Comparison of ENCODE assay signal across 11 cellular contexts in the genomic region with DNA sequence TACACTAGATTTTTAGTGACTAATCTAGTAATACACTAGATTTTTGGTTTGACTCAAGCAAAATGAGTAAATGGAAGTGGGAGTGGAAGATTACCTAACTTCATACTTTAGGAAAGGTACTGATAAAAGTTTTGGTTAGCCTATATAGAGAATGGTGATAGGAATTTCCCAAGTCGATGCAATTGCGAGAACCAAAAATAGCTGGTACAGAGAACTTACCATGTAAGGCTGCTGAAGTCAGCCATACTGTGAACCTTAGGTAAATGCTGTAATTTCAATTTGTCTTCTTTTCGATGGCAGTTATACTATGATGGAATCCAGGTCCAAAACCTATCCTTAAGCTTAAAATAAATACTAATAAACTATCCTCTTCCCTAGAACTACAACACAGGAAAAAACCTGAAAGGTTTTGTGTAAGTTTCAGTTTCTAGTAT. TPM values are rescaled to one million over a fixed set of nuclear protein-coding genes. Genes with fewer than 3 reads are reported as not detected.
A peak's percentile ranks its signal among the peaks of the same experiment; 100 is the strongest.
DNase-seq lines count a peak whose midpoint lies in the region; ATAC-seq and TF ChIP-seq lines count a peak whose summit lies in the region.
"Had no signal": no experiment of that assay in that cellular context is flagged by ENCODE, and none has a peak within 500 bp of the region (broad histone marks: within the 10 kb centered on the region; RNA-seq: fewer than 3 reads in every experiment).

No MANE protein-coding gene starts in this region.

- no peak overlapping the region for H3K23ac ChIP-seq in neuronal stem cell (ENCODE audit: low read depth, low read length, poor library complexity)

- H2BK12ac ChIP-seq in neuronal stem cell (ENCODE audit: low read length): no peak overlapping the region

- ATAC-seq in HG03175 (IDR thresholded peaks at IDR 0.05; ENCODE audit: unreplicated experiment): no peak

- no TSS peak for BruUV-seq in A673 (replicated peaks; lab: Mats Ljungman, UMichigan)

- no peak overlapping the region for H2BK5ac ChIP-seq in neuronal stem cell (ENCODE audit: low read length)

- TF ChIP-seq POLR2A in GM19193 (IDR thresholded peaks at IDR 0.05; ENCODE audit: extremely low read depth, insufficient read depth, insufficient read length): peak; percentile 44

- H2AK5ac ChIP-seq in neuronal stem cell (ENCODE audit: low read depth, low read length): no peak overlapping the region

- H4K91ac ChIP-seq in neuronal stem cell (ENCODE audit: low read depth, low read length, poor library complexity): no peak overlapping the region

- DNase-seq in A673 (ENCODE audit: low spot score) (no peak), 8988T (no peak), neuronal stem cell (ENCODE audit: low spot score) (no peak)
- DNase-seq in activated T-helper 2 cell treated with anti-CD3 and anti-CD28 coated beads, Interferon-gamma antibody, Interleukin-2, Interleukin-4, amounts not matched to agents 10 μg/mL and 5 μg/mL and 100 μg/mL, durations not matched to agents 14 hours and 24 hours and 36 hours (ENCODE audit: low spot score): no peak
- no peak for DNase-seq in stimulated activated naive CD4-positive, alpha-beta T cell treated with Interleukin-2 at 50 U/mL for 16 hours (lab: John Stamatoyannopoulos, UW)
- DNase-seq: NCI-H187 had no signal

- no peak overlapping the region for H2AFZ ChIP-seq in neuronal stem cell (ENCODE audit: low read length)

- TF ChIP-seq CTCF in A673 (conservative IDR thresholded peaks at IDR 0.05; ENCODE audit: low read depth, low read length): no peak

- H3K4me3 ChIP-seq in A673 (ENCODE audit: low read depth, low read length, poor library complexity, severe bottlenecking) (no peak overlapping the region), mucosa of rectum (ENCODE audit: low read length in 2 of 2) (no peak overlapping the region), neuronal stem cell (ENCODE audit: low read length in 2 of 2) (no peak overlapping the region)
- H3K4me3 ChIP-seq: ascending aorta had no signal

- peaks cover 81% of the 10 kb centered on the region for H3K36me3 ChIP-seq in A673 (ENCODE audit: insufficient read depth, low read length, poor library complexity, severe bottlenecking)
- H3K36me3 ChIP-seq in mucosa of rectum (ENCODE audit: control insufficient read depth in 2 of 2, insufficient read depth in 2 of 2, low read length in 2 of 2): peaks cover 21 to 22% of the 10 kb centered on the region in 2 donors
- peaks cover 4 to 88% of the 10 kb centered on the region in 2 donors for H3K36me3 ChIP-seq in neuronal stem cell (replicated peaks in 1 of 2; ENCODE audit: control insufficient read depth in 2 of 2, insufficient read depth in 2 of 2, low read length in 2 of 2)

- H3K4me3 Mint-ChIP-seq in activated T-helper 2 cell treated with anti-CD3 and anti-CD28 coated beads, Interferon-gamma antibody, Interleukin-2, Interleukin-4, amounts not matched to agents 10 μg/mL and 5 μg/mL and 100 μg/mL, durations not matched to agents 14 hours and 24 hours and 36 hours (ENCODE audit: low read depth): no peak overlapping the region

- no peak overlapping the region for H3K14ac ChIP-seq in neuronal stem cell (ENCODE audit: low read length)

- H3K9me3 Mint-ChIP-seq in activated T-helper 2 cell treated with anti-CD3 and anti-CD28 coated beads, Interferon-gamma antibody, Interleukin-2, Interleukin-4, amounts not matched to agents 10 μg/mL and 5 μg/mL and 100 μg/mL, durations not matched to agents 14 hours and 24 hours and 36 hours: no peaks in the 10 kb centered on the region

- intact Hi-C loops in A673 (cut with micrococcal nuclease; ENCODE audit: unreplicated experiment): no loop called here
- intact Hi-C loops in activated T-helper 2 cell treated with anti-CD3 and anti-CD28 coated beads, Interferon-gamma antibody, Interleukin-2, Interleukin-4, amounts not matched to agents 10 μg/mL and 5 μg/mL and 100 μg/mL, durations not matched to agents 14 hours and 24 hours and 36 hours (cut with micrococcal nuclease): no loop called here

- no peak overlapping the region for H3K18ac ChIP-seq in neuronal stem cell (ENCODE audit: low read length)

- WGBS in neuronal stem cell (ENCODE audit: extremely low coverage in 2 of 2, insufficient read length in 2 of 2, insufficient replicate concordance in 1 of 2), 2 donors: no CpG with 5 or more reads among the region's 3 CpGs

- POLR2A ChIA-PET in A673 (lab: Charles Lee; ENCODE audit: low non-redundant PET): no interaction called here

- H3K4me1 Mint-ChIP-seq in activated T-helper 2 cell treated with anti-CD3 and anti-CD28 coated beads, Interferon-gamma antibody, Interleukin-2, Interleukin-4, amounts not matched to agents 10 μg/mL and 5 μg/mL and 100 μg/mL, durations not matched to agents 14 hours and 24 hours and 36 hours (ENCODE audit: low read depth): peaks cover 62% of the 10 kb centered on the region

- H4K8ac ChIP-seq in neuronal stem cell (ENCODE audit: low read depth, low read length): no peak overlapping the region

- CTCF ChIA-PET in A673 (lab: Charles Lee): no interaction called here

- H3K79me1 ChIP-seq in neuronal stem cell (ENCODE audit: low read depth, low read length): peaks cover 3% of the 10 kb centered on the region

- no peaks in the 10 kb centered on the region for H3K27me3 ChIP-seq in A673 (replicated peaks; ENCODE audit: insufficient read depth, low read depth, low read length, poor library complexity)
- H3K27me3 ChIP-seq in mucosa of rectum (ENCODE audit: control insufficient read depth in 2 of 2, insufficient read depth in 2 of 2, low read length in 2 of 2): no peaks in the 10 kb centered on the region
- H3K27me3 ChIP-seq in neuronal stem cell (ENCODE audit: control insufficient read depth in 3 of 3, insufficient read depth in 3 of 3, low read depth in 1 of 3, low read length in 3 of 3): no peaks in the 10 kb centered on the region
- H3K27me3 ChIP-seq: ascending aorta had no signal

- H3K27me3 Mint-ChIP-seq in activated T-helper 2 cell treated with anti-CD3 and anti-CD28 coated beads, Interferon-gamma antibody, Interleukin-2, Interleukin-4, amounts not matched to agents 10 μg/mL and 5 μg/mL and 100 μg/mL, durations not matched to agents 14 hours and 24 hours and 36 hours (ENCODE audit: low read depth): no peaks in the 10 kb centered on the region

- H3K36me3 Mint-ChIP-seq in activated T-helper 2 cell treated with anti-CD3 and anti-CD28 coated beads, Interferon-gamma antibody, Interleukin-2, Interleukin-4, amounts not matched to agents 10 μg/mL and 5 μg/mL and 100 μg/mL, durations not matched to agents 14 hours and 24 hours and 36 hours (ENCODE audit: low read depth): peaks cover 77% of the 10 kb centered on the region

- H2BK15ac ChIP-seq in neuronal stem cell (ENCODE audit: low read length): no peak overlapping the region

- no peak overlapping the region for H2BK120ac ChIP-seq in neuronal stem cell (ENCODE audit: low read depth, low read length)

- no peak overlapping the region for H3K9ac ChIP-seq in mucosa of rectum (ENCODE audit: low read depth in 1 of 2, low read length in 2 of 2)
- H3K9ac ChIP-seq in neuronal stem cell (ENCODE audit: low read depth, low read length, poor library complexity): no peak overlapping the region

- no peak overlapping the region for H3K4me2 ChIP-seq in neuronal stem cell (ENCODE audit: insufficient read depth, low read length, poor library complexity, severe bottlenecking)

- peak overlapping the region; percentile 76 for H3K27ac Mint-ChIP-seq in activated T-helper 2 cell treated with anti-CD3 and anti-CD28 coated beads, Interferon-gamma antibody, Interleukin-2, Interleukin-4, amounts not matched to agents 10 μg/mL and 5 μg/mL and 100 μg/mL, durations not matched to agents 14 hours and 24 hours and 36 hours

- H3K27ac ChIP-seq in A673 (ENCODE audit: low read depth, low read length, poor library complexity, severe bottlenecking) (peak overlapping the region; percentile 33), mucosa of rectum (ENCODE audit: low read depth in 2 of 2, low read length in 2 of 2) (peak overlapping the region; percentile 17 to 52), neuronal stem cell (replicated peaks; ENCODE audit: low read length) (no peak overlapping the region)

- H3K4me1 ChIP-seq in A673 (ENCODE audit: insufficient read depth, low read length, poor library complexity, severe bottlenecking): no peaks in the 10 kb centered on the region
- peaks cover 7 to 11% of the 10 kb centered on the region in 2 donors for H3K4me1 ChIP-seq in mucosa of rectum (ENCODE audit: control insufficient read depth in 2 of 2, insufficient read depth in 2 of 2, low read length in 2 of 2)
- H3K4me1 ChIP-seq in neuronal stem cell (ENCODE audit: control insufficient read depth in 2 of 2, insufficient read depth in 1 of 2, low read depth in 1 of 2, low read length in 2 of 2): peaks cover 0 to 3% of the 10 kb centered on the region in 2 donors

- no peak overlapping the region for H3K4ac ChIP-seq in neuronal stem cell (ENCODE audit: low read length)

- H3K9me3 ChIP-seq in A673 (ENCODE audit: low read depth, low read length, poor library complexity, severe bottlenecking) (no peaks in the 10 kb centered on the region), mucosa of rectum (ENCODE audit: control insufficient read depth in 2 of 2, low read length in 2 of 2) (no peaks in the 10 kb centered on the region), neuronal stem cell (replicated peaks in 1 of 2; ENCODE audit: control insufficient read depth in 2 of 2, insufficient read depth in 1 of 2, low read depth in 1 of 2, low read length in 2 of 2) (no peaks in the 10 kb centered on the region)
- H3K9me3 ChIP-seq: ascending aorta had no signal

RNA-seq across cellular contexts. Expression of a gene that starts 4.6 kb away (rescaled TPM):
- 76.2 and 93.2 TPM in 2 replicates for total RNA-seq in A673 (2021)
- total RNA-seq in activated T-helper 2 cell treated with anti-CD3 and anti-CD28 coated beads, Interferon-gamma antibody, Interleukin-2, Interleukin-4, amounts not matched to agents 10 μg/mL and 5 μg/mL and 100 μg/mL, durations not matched to agents 14 hours and 24 hours and 36 hours: 111 and 137 TPM in 2 replicates
- polyA plus RNA-seq in neuronal stem cell (2013, experiment 1 of 2): 227 TPM
- 230 TPM for polyA plus RNA-seq in neuronal stem cell (2013, experiment 2 of 2)

RNA-seq across cellular contexts. Expression of a gene that starts 15.9 kb away (rescaled TPM):
- total RNA-seq in A673 (2021): 208 and 218 TPM in 2 replicates
- total RNA-seq in activated T-helper 2 cell treated with anti-CD3 and anti-CD28 coated beads, Interferon-gamma antibody, Interleukin-2, Interleukin-4, amounts not matched to agents 10 μg/mL and 5 μg/mL and 100 μg/mL, durations not matched to agents 14 hours and 24 hours and 36 hours: 213 and 217 TPM in 2 replicates
- polyA plus RNA-seq in neuronal stem cell (2013, experiment 1 of 2): 97.6 TPM
- polyA plus RNA-seq in neuronal stem cell (2013, experiment 2 of 2): 99.1 TPM

RNA-seq across cellular contexts. Expression of a gene that starts 51.1 kb away (rescaled TPM):
- not detected in 2 replicates for total RNA-seq in A673 (2021)
- 0.05 and 0.07 TPM in 2 replicates for total RNA-seq in activated T-helper 2 cell treated with anti-CD3 and anti-CD28 coated beads, Interferon-gamma antibody, Interleukin-2, Interleukin-4, amounts not matched to agents 10 μg/mL and 5 μg/mL and 100 μg/mL, durations not matched to agents 14 hours and 24 hours and 36 hours
- 0.01 TPM for polyA plus RNA-seq in neuronal stem cell (2013, experiment 1 of 2)
- polyA plus RNA-seq in neuronal stem cell (2013, experiment 2 of 2): not detected
- total RNA-seq: ascending aorta, renal cortical epithelial cell had no signal
